In the genomic region with DNA sequence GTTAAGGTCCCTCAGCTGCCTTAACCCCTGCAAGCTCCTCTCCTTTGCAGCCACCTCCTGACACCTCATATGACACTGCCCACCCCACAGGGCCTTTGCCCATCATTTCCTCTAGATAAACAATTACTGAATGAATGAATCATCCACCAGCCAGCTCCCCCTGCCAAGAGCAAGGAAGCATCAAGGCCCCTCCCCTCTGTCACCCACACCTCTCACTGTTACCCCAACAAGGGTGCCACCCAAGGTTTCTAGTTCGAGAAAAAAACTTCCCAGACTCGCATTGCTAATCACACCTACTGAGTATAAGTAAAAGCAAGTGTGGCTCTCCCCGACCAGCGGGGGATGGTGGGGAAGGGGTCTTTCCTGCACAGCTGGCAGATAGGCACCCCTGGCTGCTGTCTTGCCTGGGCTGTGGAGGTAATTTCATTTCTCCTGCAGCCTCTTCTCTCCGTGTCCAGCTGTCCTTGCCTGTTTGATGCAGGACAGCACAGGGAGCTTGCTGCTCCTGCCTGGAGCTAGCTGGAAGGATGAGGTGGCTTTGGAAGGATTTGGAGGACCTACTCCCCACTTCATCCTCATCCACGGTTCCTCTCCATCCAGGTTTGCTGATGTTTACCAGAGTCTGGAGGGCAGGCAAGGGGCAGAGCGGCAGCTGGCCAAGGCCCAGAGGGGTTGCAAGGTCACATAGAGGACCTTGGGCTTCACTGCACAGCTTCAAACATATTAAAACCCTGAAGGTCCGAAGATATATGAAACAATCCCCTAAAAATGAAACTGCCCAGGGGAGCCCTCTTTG, we compare ENCODE assay signal across 8 cellular contexts. TPM values are rescaled to one million over a fixed set of nuclear protein-coding genes. Genes with fewer than 3 reads are reported as not detected.
A peak's percentile ranks its signal among the peaks of the same experiment; 100 is the strongest.
DNase-seq lines count a peak whose midpoint lies in the region; ATAC-seq and TF ChIP-seq lines count a peak whose summit lies in the region.

No MANE protein-coding gene starts in this region.

- POLR2A ChIA-PET in naive thymus-derived CD4-positive, alpha-beta T cell (lab: Charles Lee) = interaction anchor here (0.6 to 2.9 kb wide), 6 partner anchors 9 to 33 kb away, joined by 3 to 17 read pairs (median 6); a partner anchor contains a TSS

- H3K9me3 Mint-ChIP-seq in activated naive CD4-positive, alpha-beta T cell treated with anti-CD3 and anti-CD28 coated beads, Interleukin-2, amount 10 ng/mL, durations not matched to agents 7 days and 5 days = peaks cover 3% of the 10 kb centered on the region
- peaks cover 0 to 3% (median 0%) of the 10 kb centered on the region in 11 donors for H3K9me3 Mint-ChIP-seq in naive thymus-derived CD4-positive, alpha-beta T cell

- intact Hi-C loops in naive thymus-derived CD4-positive, alpha-beta T cell (cut with micrococcal nuclease) = no loop called here

- peak; percentile 87 for ATAC-seq in naive thymus-derived CD4-positive, alpha-beta T cell
- ATAC-seq in GM18502 (IDR thresholded peaks at IDR 0.05; ENCODE audit: poor library complexity, unreplicated experiment) (no peak), HG02610 (IDR thresholded peaks at IDR 0.05; ENCODE audit: unreplicated experiment) (no peak), HG03571 (IDR thresholded peaks at IDR 0.05; ENCODE audit: unreplicated experiment) (no peak)

- peak overlapping the region; percentile 20 for H3K4me3 ChIP-seq in naive thymus-derived CD4-positive, alpha-beta T cell (ENCODE audit: low read length)

- peak overlapping the region; percentile 80 for H3K27ac Mint-ChIP-seq in activated naive CD4-positive, alpha-beta T cell treated with anti-CD3 and anti-CD28 coated beads, Interleukin-2, amount 10 ng/mL, durations not matched to agents 7 days and 5 days
- peak overlapping the region in 5 of 9 donors; percentile 27 to 86 (median 49) for H3K27ac Mint-ChIP-seq in naive thymus-derived CD4-positive, alpha-beta T cell

- H3K36me3 Mint-ChIP-seq in activated naive CD4-positive, alpha-beta T cell treated with anti-CD3 and anti-CD28 coated beads, Interleukin-2, amount 10 ng/mL, durations not matched to agents 7 days and 5 days = peaks cover 2% of the 10 kb centered on the region
- peaks cover 0 to 2% (median 0%) of the 10 kb centered on the region in 5 donors for H3K36me3 Mint-ChIP-seq in naive thymus-derived CD4-positive, alpha-beta T cell

- TF ChIP-seq CTCF in GM10266 (IDR thresholded peaks at IDR 0.05; ENCODE audit: control insufficient read depth, insufficient read depth, low read depth, missing control alignments) = no peak

- no peaks in the 10 kb centered on the region for H3K27me3 ChIP-seq in naive thymus-derived CD4-positive, alpha-beta T cell (ENCODE audit: control insufficient read depth in 2 of 2, insufficient read depth in 2 of 2, low read length in 2 of 2)

- CTCF ChIA-PET in activated naive CD4-positive, alpha-beta T cell treated with anti-CD3 and anti-CD28 coated beads, Interleukin-2, amount 10 ng/mL, durations not matched to agents 7 days and 5 days (lab: Charles Lee) = interaction anchor here (0.8 to 2.3 kb wide), 5 partner anchors 12 to 20 kb away, joined by 3 to 8 read pairs (median 4); no protein-coding TSS in a partner anchor
- CTCF ChIA-PET in naive thymus-derived CD4-positive, alpha-beta T cell (lab: Charles Lee) = interaction anchor here (0.5 to 0.9 kb wide), 2 partner anchors 14 to 21 kb away, joined by 3 to 5 read pairs; no protein-coding TSS in a partner anchor

- no peak overlapping the region for H3K4me3 Mint-ChIP-seq in activated naive CD4-positive, alpha-beta T cell treated with anti-CD3 and anti-CD28 coated beads, Interleukin-2, amount 10 ng/mL, durations not matched to agents 7 days and 5 days
- H3K4me3 Mint-ChIP-seq in naive thymus-derived CD4-positive, alpha-beta T cell = peak overlapping the region in 2 of 10 donors; percentile 43 to 57

- peak; percentile 74 for DNase-seq in A172 (ENCODE audit: low spot score)
- peak; percentile 60 for DNase-seq in NCI-H69 (lab: John Stamatoyannopoulos, UW)
- peak; percentile 52 for DNase-seq in activated naive CD4-positive, alpha-beta T cell treated with anti-CD3 and anti-CD28 coated beads, Interleukin-2, amount 10 ng/mL, durations not matched to agents 7 days and 5 days
- peak in 1 of 9 donors; percentile 44 for DNase-seq in naive thymus-derived CD4-positive, alpha-beta T cell
- DNase-seq in GM10266 (ENCODE audit: extremely low spot score) = no peak

- peaks cover 4% of the 10 kb centered on the region for H3K27me3 Mint-ChIP-seq in activated naive CD4-positive, alpha-beta T cell treated with anti-CD3 and anti-CD28 coated beads, Interleukin-2, amount 10 ng/mL, durations not matched to agents 7 days and 5 days
- peaks cover 0 to 3% (median 0%) of the 10 kb centered on the region in 5 donors for H3K27me3 Mint-ChIP-seq in naive thymus-derived CD4-positive, alpha-beta T cell

- peaks cover 65% of the 10 kb centered on the region for H3K4me1 Mint-ChIP-seq in activated naive CD4-positive, alpha-beta T cell treated with anti-CD3 and anti-CD28 coated beads, Interleukin-2, amount 10 ng/mL, durations not matched to agents 7 days and 5 days
- H3K4me1 Mint-ChIP-seq in naive thymus-derived CD4-positive, alpha-beta T cell = peaks cover 20 to 57% (median 38%) of the 10 kb centered on the region in 7 donors

- no peaks in the 10 kb centered on the region for H3K36me3 ChIP-seq in naive thymus-derived CD4-positive, alpha-beta T cell (ENCODE audit: control insufficient read depth in 2 of 3, insufficient read depth in 3 of 3, low read length in 3 of 3)

- peaks cover 11 to 38% of the 10 kb centered on the region in 2 donors for H3K4me1 ChIP-seq in naive thymus-derived CD4-positive, alpha-beta T cell (ENCODE audit: control insufficient read depth in 2 of 2, insufficient read depth in 2 of 2, low read length in 2 of 2)

- H3K27ac ChIP-seq in naive thymus-derived CD4-positive, alpha-beta T cell (ENCODE audit: low read depth, low read length) = no peak overlapping the region

- H3K9me3 ChIP-seq in naive thymus-derived CD4-positive, alpha-beta T cell (ENCODE audit: control insufficient read depth in 2 of 3, low read length in 3 of 3) = no peaks in the 10 kb centered on the region

RNA-seq across cellular contexts. Expression of a gene that starts 33.1 kb away (rescaled TPM):
- 71.0 and 72.5 TPM in 2 replicates for total RNA-seq in A172 (2014; rRNA removed; shearing (Covaris generic))
- total RNA-seq in naive thymus-derived CD4-positive, alpha-beta T cell = 100 to 1,000 TPM; 104 to 220 (median 132) TPM
- polyA plus RNA-seq in naive thymus-derived CD4-positive, alpha-beta T cell = 100 to 1,000 TPM; 115 to 117 TPM
